ENCODE assay signal across 27 cellular contexts in genomic region chr17:76002100-76002499, GRCh38. TPM values are rescaled to one million over a fixed set of nuclear protein-coding genes. Genes with fewer than 3 reads are reported as not detected.
"Had no signal": no experiment of that assay in that cellular context is flagged by ENCODE, and none has a peak within 500 bp of the region (broad histone marks: within the 10 kb centered on the region; RNA-seq: fewer than 3 reads in every experiment).

No MANE protein-coding gene starts in this region.

- H3K27ac ChIP-seq: gastroesophageal sphincter, neutrophil, thyroid gland had no signal

- H3K36me3 Mint-ChIP-seq: activated CD8-positive, alpha-beta memory T cell treated with anti-CD3 and anti-CD28 coated beads, Interleukin-2, amount 10 ng/mL, durations not matched to agents 7 days and 5 days; activated naive CD8-positive, alpha-beta T cell; naive thymus-derived CD8-positive, alpha-beta T cell had no signal

- DNase-seq: activated CD4-positive, alpha-beta T cell treated with anti-CD3 and anti-CD28 coated beads for 48 hours; activated CD4-positive, alpha-beta T cell treated with anti-CD3 and anti-CD28 coated beads, Interleukin-2, amount 50 U/mL, for 48 hours; activated CD4-positive, CD25-positive, alpha-beta regulatory T cell; activated CD8-positive, alpha-beta memory T cell treated with anti-CD3 and anti-CD28 coated beads, Interleukin-2, amount 10 ng/mL, durations not matched to agents 7 days and 5 days; activated T-cell treated with anti-CD3 and anti-CD28 coated beads, Interleukin-2, amount 50 U/mL, for 48 hours; anterior cingulate cortex; dermis blood vessel endothelial cell; effector CD8-positive, alpha-beta T cell; erythroblast; hypothalamus; immature natural killer cell; kidney; naive thymus-derived CD8-positive, alpha-beta T cell; ovary; stimulated activated CD4-positive, alpha-beta T cell treated with anti-CD3 and anti-CD28 coated beads, Interleukin-12 subunit alpha, Interleukin-12 subunit beta, amount 100 ng/mL, for 4 hours; stimulated activated CD4-positive, alpha-beta T cell treated with anti-CD3 and anti-CD28 coated beads, Interleukin-4, amount 100 ng/mL, for 1 hour; stimulated activated naive CD8-positive, alpha-beta T cell treated with anti-CD3 and anti-CD28 coated beads, Interleukin-15, amount 100 ng/mL, for 72 hours; substantia nigra; thyroid gland had no signal

- H3K27me3 ChIP-seq: gastroesophageal sphincter, neutrophil, ovary, thyroid gland had no signal

- H3K4me3 Mint-ChIP-seq: activated CD8-positive, alpha-beta memory T cell treated with anti-CD3 and anti-CD28 coated beads, Interleukin-2, amount 10 ng/mL, durations not matched to agents 7 days and 5 days; activated naive CD8-positive, alpha-beta T cell; immature natural killer cell; mesothelial cell of epicardium; naive thymus-derived CD8-positive, alpha-beta T cell; stimulated activated naive CD8-positive, alpha-beta T cell treated with anti-CD3 and anti-CD28 coated beads, Interleukin-15, amount 100 ng/mL, for 72 hours had no signal

- H3K27ac Mint-ChIP-seq: activated CD8-positive, alpha-beta memory T cell treated with anti-CD3 and anti-CD28 coated beads, Interleukin-2, amount 10 ng/mL, durations not matched to agents 7 days and 5 days; activated naive CD8-positive, alpha-beta T cell; activated T-helper 2 cell treated with anti-CD3 and anti-CD28 coated beads, Interferon-gamma antibody, Interleukin-2, Interleukin-4, amounts not matched to agents 10 μg/mL and 5 μg/mL and 100 μg/mL, durations not matched to agents 14 hours and 24 hours and 36 hours; immature natural killer cell; mesothelial cell of epicardium; progenitor cell of endocrine pancreas had no signal

- H3K9me3 ChIP-seq: gastroesophageal sphincter, neutrophil, ovary, thyroid gland had no signal

- ATAC-seq: activated CD8-positive, alpha-beta memory T cell treated with anti-CD3 and anti-CD28 coated beads, Interleukin-2, amount 10 ng/mL, durations not matched to agents 7 days and 5 days; gastroesophageal sphincter; naive thymus-derived CD8-positive, alpha-beta T cell; sciatic nerve; stimulated activated naive CD8-positive, alpha-beta T cell treated with anti-CD3 and anti-CD28 coated beads, Interleukin-15, amount 100 ng/mL, for 72 hours had no signal

- H3K27me3 Mint-ChIP-seq: activated CD8-positive, alpha-beta memory T cell treated with anti-CD3 and anti-CD28 coated beads, Interleukin-2, amount 10 ng/mL, durations not matched to agents 7 days and 5 days; activated naive CD8-positive, alpha-beta T cell; naive thymus-derived CD8-positive, alpha-beta T cell; progenitor cell of endocrine pancreas; stimulated activated naive CD8-positive, alpha-beta T cell treated with anti-CD3 and anti-CD28 coated beads, Interleukin-15, amount 100 ng/mL, for 72 hours had no signal

- H3K9me3 Mint-ChIP-seq: activated T-helper 2 cell treated with anti-CD3 and anti-CD28 coated beads, Interferon-gamma antibody, Interleukin-2, Interleukin-4, amounts not matched to agents 10 μg/mL and 5 μg/mL and 100 μg/mL, durations not matched to agents 14 hours and 24 hours and 36 hours; immature natural killer cell; mesothelial cell of epicardium; naive thymus-derived CD8-positive, alpha-beta T cell; stimulated activated naive CD8-positive, alpha-beta T cell treated with anti-CD3 and anti-CD28 coated beads, Interleukin-15, amount 100 ng/mL, for 72 hours had no signal

- H3K36me3 ChIP-seq: ovary, thyroid gland had no signal

- H3K4me3 ChIP-seq: gastroesophageal sphincter, ovary, skin epidermis, thyroid gland had no signal

RNA-seq across cellular contexts. Expression of gene EVPL, which starts 25.0 kb away (rescaled TPM):
- total RNA-seq: activated T-helper 2 cell treated with anti-CD3 and anti-CD28 coated beads, Interferon-gamma antibody, Interleukin-2, Interleukin-4, amounts not matched to agents 10 μg/mL and 5 μg/mL and 100 μg/mL, durations not matched to agents 14 hours and 24 hours and 36 hours had no signal
- polyA plus RNA-seq: immature natural killer cell had no signal
